8 cellular contexts compared by ENCODE assay signal in genomic region chr5:173015240-173016068, GRCh38. TPM values are rescaled to one million over a fixed set of nuclear protein-coding genes. Genes with fewer than 3 reads are reported as not detected.
A peak's percentile ranks its signal among the peaks of the same experiment; 100 is the strongest.
DNase-seq lines count a peak whose midpoint lies in the region; ATAC-seq and TF ChIP-seq lines count a peak whose summit lies in the region.
"Not testable (repeated sequence)": the region's sequence is repeated elsewhere in the genome, so short reads cannot be mapped to it uniquely, and the experiment has no call there.

No MANE protein-coding gene starts in this region.

- H3K27me3 ChIP-seq in CD4-positive, alpha-beta T cell (ENCODE audit: control insufficient read depth, insufficient read depth, low read length); Peyer's patch; cardiac muscle cell; mesenchymal stem cell (ENCODE audit: control insufficient read depth in 1 of 2, insufficient read depth in 1 of 2, low read length in 2 of 2); sigmoid colon; thymus (ENCODE audit: control insufficient read depth, insufficient read depth): not testable (repeated sequence)

- peak overlapping the region; percentile 66 for H3K9ac ChIP-seq in mesenchymal stem cell (ENCODE audit: low read length)

- H3K4ac ChIP-seq in mesenchymal stem cell (ENCODE audit: low read depth in 1 of 2, low read length in 2 of 2): not testable (repeated sequence)

- H2AK5ac ChIP-seq in mesenchymal stem cell (ENCODE audit: low read length, severe bottlenecking): peak overlapping the region; percentile 80

- H3K4me3 ChIP-seq in Peyer's patch; cardiac muscle cell; mesenchymal stem cell (ENCODE audit: insufficient read depth in 1 of 2, low read depth in 1 of 2, low read length in 2 of 2); sigmoid colon; thymus (ENCODE audit: low read length): not testable (repeated sequence)

- H3K4me3 Mint-ChIP-seq in CD4-positive, alpha-beta T cell; central memory CD8-positive, alpha-beta T cell: not testable (repeated sequence)

- not testable (repeated sequence) for H2AFZ ChIP-seq in mesenchymal stem cell (ENCODE audit: low read depth, low read length)

- not testable (repeated sequence) for H3K9me3 ChIP-seq in CD4-positive, alpha-beta T cell (ENCODE audit: control insufficient read depth, low read length); Peyer's patch; cardiac muscle cell (ENCODE audit: low read depth); mesenchymal stem cell (ENCODE audit: control insufficient read depth, low read length); sigmoid colon; thymus (ENCODE audit: control insufficient read depth)

- not testable (repeated sequence) for H3K36me3 ChIP-seq in Peyer's patch; cardiac muscle cell; sigmoid colon; thymus (ENCODE audit: control insufficient read depth, insufficient read depth)
- H3K36me3 ChIP-seq in mesenchymal stem cell (ENCODE audit: control insufficient read depth in 1 of 2, insufficient read depth in 2 of 2, low read depth in 1 of 2, low read length in 2 of 2): peaks cover 0 to 12% of the 10 kb centered on the region in 2 experiments

- not testable (repeated sequence) for H2BK120ac ChIP-seq in mesenchymal stem cell (ENCODE audit: low read depth, low read length)

- peaks cover 59% of the 10 kb centered on the region for H3K4me1 Mint-ChIP-seq in CD4-positive, alpha-beta T cell (ENCODE audit: low read depth)
- H3K4me1 Mint-ChIP-seq in central memory CD8-positive, alpha-beta T cell: peaks cover 60% of the 10 kb centered on the region

- TF ChIP-seq POLR2A in Peyer's patch (IDR thresholded peaks at IDR 0.05); sigmoid colon (IDR thresholded peaks at IDR 0.05): not testable (repeated sequence)

- intact Hi-C loops in CD4-positive, alpha-beta T cell (cut with DNase I, micrococcal nuclease): loop anchor here in 1 of 2 experiments (5.0 kb wide), 1 partner anchor 37 kb away; no protein-coding TSS in a partner anchor
- intact Hi-C loops in sigmoid colon (cut with DNase I): not testable (repeated sequence)

- H2BK15ac ChIP-seq in mesenchymal stem cell (ENCODE audit: low read depth, poor library complexity, severe bottlenecking): not testable (repeated sequence)

- not testable (repeated sequence) for H2BK5ac ChIP-seq in mesenchymal stem cell (ENCODE audit: low read depth, low read length, poor library complexity, severe bottlenecking)

- peaks cover 0 to 29% (median 2%) of the 10 kb centered on the region in 4 donors for H3K4me1 ChIP-seq in Peyer's patch
- peaks cover 22% of the 10 kb centered on the region for H3K4me1 ChIP-seq in cardiac muscle cell (ENCODE audit: low read depth)
- H3K4me1 ChIP-seq in mesenchymal stem cell (ENCODE audit: control insufficient read depth, insufficient read depth, low read depth, low read length); thymus (ENCODE audit: control insufficient read depth, insufficient read depth, low read length): not testable (repeated sequence)
- H3K4me1 ChIP-seq in sigmoid colon: peaks cover 0 to 46% (median 32%) of the 10 kb centered on the region in 4 donors

- CTCF ChIA-PET in CD4-positive, alpha-beta T cell (lab: Charles Lee): interaction anchor here (1.5 kb wide), 1 partner anchor 20 kb away, joined by 3 read pairs; no protein-coding TSS in a partner anchor

- H3K27me3 Mint-ChIP-seq in CD4-positive, alpha-beta T cell; central memory CD8-positive, alpha-beta T cell: not testable (repeated sequence)

- peaks cover 26% of the 10 kb centered on the region for H3K79me1 ChIP-seq in mesenchymal stem cell (replicated peaks; ENCODE audit: low read length, poor library complexity, severe bottlenecking)

- ATAC-seq in CD4-positive, alpha-beta T cell (ENCODE audit: poor library complexity); central memory CD8-positive, alpha-beta T cell (replicated peaks; ENCODE audit: extremely low read depth, poor library complexity, severe bottlenecking): not testable (repeated sequence)

- H4K8ac ChIP-seq in mesenchymal stem cell (ENCODE audit: low read length): not testable (repeated sequence)

- POLR2A ChIA-PET in CD4-positive, alpha-beta T cell (lab: Charles Lee): interaction anchor here (1.3 kb wide), 1 partner anchor 14 kb away, joined by 3 read pairs; no protein-coding TSS in a partner anchor

- not testable (repeated sequence) for H2BK12ac ChIP-seq in mesenchymal stem cell (ENCODE audit: low read length in 2 of 2)

- H3K27ac Mint-ChIP-seq in CD4-positive, alpha-beta T cell: peak overlapping the region; percentile 50
- peak overlapping the region; percentile 72 for H3K27ac Mint-ChIP-seq in central memory CD8-positive, alpha-beta T cell (ENCODE audit: low read depth)

- H3K36me3 Mint-ChIP-seq in CD4-positive, alpha-beta T cell (ENCODE audit: low read depth): peaks cover 43% of the 10 kb centered on the region
- H3K36me3 Mint-ChIP-seq in central memory CD8-positive, alpha-beta T cell (ENCODE audit: insufficient read depth): peaks cover 14% of the 10 kb centered on the region

- H3K18ac ChIP-seq in mesenchymal stem cell (ENCODE audit: low read depth in 1 of 2, low read length in 2 of 2): not testable (repeated sequence)

- TF ChIP-seq EP300 in sigmoid colon (IDR thresholded peaks at IDR 0.05): not testable (repeated sequence)

- H3K4me2 ChIP-seq in mesenchymal stem cell (ENCODE audit: low read length, poor library complexity, severe bottlenecking): not testable (repeated sequence)

- not testable (repeated sequence) for TF ChIP-seq CTCF in CD4-positive, alpha-beta T cell (IDR thresholded peaks at IDR 0.05); Peyer's patch (IDR thresholded peaks at IDR 0.05); cardiac muscle cell (IDR thresholded peaks at IDR 0.05; ENCODE audit: low read depth, low read length); sigmoid colon (IDR thresholded peaks at IDR 0.05)

- 89% methylated on average over 7 of the region's 9 CpGs for WGBS in mesenchymal stem cell
- WGBS in sigmoid colon, 2 donors: 94% methylated on average over 9 of the region's 9 CpGs
- 96% methylated on average over 9 of the region's 9 CpGs for WGBS in thymus

- not testable (repeated sequence) for H3K23ac ChIP-seq in mesenchymal stem cell (ENCODE audit: low read length in 2 of 2)

- not testable (repeated sequence) for H3K27ac ChIP-seq in CD4-positive, alpha-beta T cell (ENCODE audit: low read depth, low read length)
- H3K27ac ChIP-seq in Peyer's patch: peak overlapping the region; percentile 18 to 59 (median 42)
- peak overlapping the region; percentile 80 for H3K27ac ChIP-seq in cardiac muscle cell
- peak overlapping the region; percentile 76 for H3K27ac ChIP-seq in mesenchymal stem cell (ENCODE audit: low read length, poor library complexity, severe bottlenecking)
- H3K27ac ChIP-seq in sigmoid colon: peak overlapping the region; percentile 66 to 76 (median 70)
- H3K27ac ChIP-seq in thymus (ENCODE audit: low read depth): peak overlapping the region; percentile 60

- DNase-seq in CD4-positive, alpha-beta T cell; Peyer's patch; central memory CD8-positive, alpha-beta T cell (ENCODE audit: low spot score in 2 of 2); cardiac muscle cell (ENCODE audit: low read depth in 1 of 2, low spot score in 1 of 2); mesenchymal stem cell; sigmoid colon: not testable (repeated sequence)
- DNase-seq in activated effector memory CD4-positive, alpha-beta T cell treated with anti-CD3 and anti-CD28 coated beads, Interleukin-2, amount 50 U/mL, for 16 hours: peak; percentile 36

- not testable (repeated sequence) for H4K91ac ChIP-seq in mesenchymal stem cell (ENCODE audit: low read length)

- H3K14ac ChIP-seq in mesenchymal stem cell (ENCODE audit: low read length in 2 of 2): not testable (repeated sequence)

- not testable (repeated sequence) for H3K9me3 Mint-ChIP-seq in CD4-positive, alpha-beta T cell; central memory CD8-positive, alpha-beta T cell

RNA-seq across cellular contexts. Expression of gene ATP6V0E1, which starts 31.9 kb away (rescaled TPM):
- total RNA-seq in CD4-positive, alpha-beta T cell: 10 to 100 TPM; 31.1 to 31.9 TPM
- total RNA-seq in Peyer's patch: 100 to 1,000 TPM in 3 of 4 donors, 10 to 100 TPM in 1; 46.2 to 175 (median 110) TPM
- total RNA-seq in cardiac muscle cell: 52.2 and 64.2 TPM in 2 replicates
- polyA plus RNA-seq in cardiac muscle cell: 224 and 301 TPM in 2 replicates
- 462 TPM for polyA plus RNA-seq in mesenchymal stem cell (2013, experiment 1 of 2)
- 468 TPM for polyA plus RNA-seq in mesenchymal stem cell (2013, experiment 2 of 2)
- total RNA-seq in sigmoid colon: 100 to 1,000 TPM; 117 to 154 (median 134) TPM
- 100 to 1,000 TPM; 158 to 261 (median 249) TPM for polyA plus RNA-seq in sigmoid colon
- polyA plus RNA-seq in thymus: 420 TPM

RNA-seq across cellular contexts. Expression of gene CREBRF, which starts 40.7 kb away (rescaled TPM):
- 10 to 100 TPM; 92.7 to 99.6 TPM for total RNA-seq in CD4-positive, alpha-beta T cell
- total RNA-seq in Peyer's patch (10 to 100 TPM; 27.8 to 75.9 (median 34.1) TPM), cardiac muscle cell (11.6 and 11.9 TPM in 2 replicates), sigmoid colon (10 to 100 TPM; 47.9 to 58.5 (median 56.6) TPM)
- polyA plus RNA-seq in cardiac muscle cell (5.8 and 18.0 TPM in 2 replicates), sigmoid colon (1 to 10 TPM; 4.4 to 6.6 (median 6.6) TPM), thymus (12.8 TPM)
- polyA plus RNA-seq in mesenchymal stem cell (2013, experiment 1 of 2): 10.4 TPM
- polyA plus RNA-seq in mesenchymal stem cell (2013, experiment 2 of 2): 9.7 TPM

RNA-seq across cellular contexts. Expression of gene RPL26L1, which starts 56.2 kb away (rescaled TPM):
- total RNA-seq in CD4-positive, alpha-beta T cell: 10 to 100 TPM; 10.0 to 10.5 TPM
- total RNA-seq in Peyer's patch: 10 to 100 TPM in 3 of 4 donors, 1 to 10 TPM in 1; 9.9 to 21.4 (median 15.3) TPM
- total RNA-seq in cardiac muscle cell: 56.7 and 73.4 TPM in 2 replicates
- polyA plus RNA-seq in cardiac muscle cell: 91.4 and 108 TPM in 2 replicates
- 77.2 TPM for polyA plus RNA-seq in mesenchymal stem cell (2013, experiment 1 of 2)
- polyA plus RNA-seq in mesenchymal stem cell (2013, experiment 2 of 2): 75.2 TPM
- 10 to 100 TPM; 11.6 to 30.9 (median 25.4) TPM for total RNA-seq in sigmoid colon
- polyA plus RNA-seq in sigmoid colon: 10 to 100 TPM; 31.2 to 70.9 (median 41.8) TPM
- polyA plus RNA-seq in thymus: 62.4 TPM
